30 cellular contexts compared by ENCODE assay signal in genomic region chr10:83302623-83303022, GRCh38.
"Had no signal": no experiment of that assay in that cellular context is flagged by ENCODE, and none has a peak within 500 bp of the region (broad histone marks: within the 10 kb centered on the region; RNA-seq: fewer than 3 reads in every experiment).

No MANE protein-coding gene starts in this region.

- H3K27ac Mint-ChIP-seq: naive thymus-derived CD4-positive, alpha-beta T cell; natural killer cell; nephron; neural progenitor cell; progenitor cell of endocrine pancreas; stimulated activated effector memory CD8-positive, alpha-beta T cell treated with anti-CD3 and anti-CD28 coated beads, Interleukin-12 subunit alpha, Interleukin-12 subunit beta, amount 100 ng/mL, for 72 hours; stimulated activated naive B cell treated with anti-CD40 and anti-IgM and Interleukin-4, amounts not matched to agents 10 μg/mL and 1 μg/mL and 100 μg/mL, for 72 hours; stimulated activated naive CD8-positive, alpha-beta T cell treated with anti-CD3 and anti-CD28 coated beads, Interleukin-15, Interleukin-2, amounts not matched to agents 100 ng/mL and 50 ng/mL, for 24 hours had no signal

- H3K4me2 ChIP-seq: neural progenitor cell, smooth muscle cell had no signal

- H3K36me3 Mint-ChIP-seq: naive thymus-derived CD4-positive, alpha-beta T cell; natural killer cell; neural progenitor cell; stimulated activated effector memory CD8-positive, alpha-beta T cell treated with anti-CD3 and anti-CD28 coated beads, Interleukin-12 subunit alpha, Interleukin-12 subunit beta, amount 100 ng/mL, for 72 hours; stimulated activated naive B cell treated with anti-CD40 and anti-IgM and Interleukin-4, amounts not matched to agents 10 μg/mL and 1 μg/mL and 100 μg/mL, for 72 hours had no signal

- H3K36me3 ChIP-seq: neural progenitor cell, ovary, spleen, stomach, thoracic aorta, thyroid gland, tibial nerve, upper lobe of right lung, uterus had no signal

- H3K27ac ChIP-seq: neural progenitor cell, ovary, parathyroid adenoma, psoas muscle, skin epidermis, spleen, stomach, thoracic aorta, thyroid gland, tibial nerve, upper lobe of right lung, uterus had no signal

- DNase-seq: naive thymus-derived CD4-positive, alpha-beta T cell; natural killer cell; occipital lobe; ovary; posterior cingulate gyrus; psoas muscle; right cardiac atrium; spleen; stimulated activated CD4-positive, alpha-beta T cell treated with anti-CD3 and anti-CD28 coated beads, Interleukin-12 subunit alpha, Interleukin-12 subunit beta, amount 100 ng/mL, for 4 hours; stimulated activated CD4-positive, alpha-beta T cell treated with anti-CD3 and anti-CD28 coated beads, Interleukin-2, amount 100 ng/mL, for 24 hours; stimulated activated CD4-positive, alpha-beta T cell treated with anti-CD3 and anti-CD28 coated beads, Interleukin-2, amount 100 ng/mL, for 48 hours; stimulated activated CD4-positive, alpha-beta T cell treated with anti-CD3 and anti-CD28 coated beads, Interleukin-4, amount 100 ng/mL, for 24 hours; stimulated activated naive B cell treated with anti-CD40 and anti-IgM and Interleukin-4, amounts not matched to agents 10 μg/mL and 1 μg/mL and 100 μg/mL, for 72 hours; stimulated activated naive CD4-positive, alpha-beta T cell treated with Interleukin-2 at 50 U/mL for 16 hours; stomach; thyroid gland; trophoblast cell; upper lobe of right lung; uterus had no signal

- H3K4me1 Mint-ChIP-seq: naive thymus-derived CD4-positive, alpha-beta T cell; natural killer cell; nephron; neural progenitor cell; stimulated activated effector memory CD8-positive, alpha-beta T cell treated with anti-CD3 and anti-CD28 coated beads, Interleukin-12 subunit alpha, Interleukin-12 subunit beta, amount 100 ng/mL, for 72 hours; stimulated activated naive B cell treated with anti-CD40 and anti-IgM and Interleukin-4, amounts not matched to agents 10 μg/mL and 1 μg/mL and 100 μg/mL, for 72 hours had no signal

- H3K4me3 ChIP-seq: neural progenitor cell, ovary, psoas muscle, skin epidermis, smooth muscle cell, spleen, stomach, thoracic aorta, thyroid gland, tibial nerve, upper lobe of right lung, uterus had no signal

- H3K9me3 ChIP-seq: ovary, psoas muscle, stomach, thoracic aorta, thyroid gland, tibial nerve, upper lobe of right lung, uterus had no signal

- ATAC-seq: naive thymus-derived CD4-positive, alpha-beta T cell; natural killer cell; psoas muscle; right cardiac atrium; sciatic nerve; stimulated activated effector memory CD8-positive, alpha-beta T cell treated with anti-CD3 and anti-CD28 coated beads, Interleukin-12 subunit alpha, Interleukin-12 subunit beta, amount 100 ng/mL, for 72 hours; stimulated activated naive B cell treated with anti-CD40 and anti-IgM and Interleukin-4, amounts not matched to agents 10 μg/mL and 1 μg/mL and 100 μg/mL, for 72 hours; upper lobe of right lung had no signal

- H3K27me3 Mint-ChIP-seq: naive thymus-derived CD4-positive, alpha-beta T cell; progenitor cell of endocrine pancreas; stimulated activated naive B cell treated with anti-CD40 and anti-IgM and Interleukin-4, amounts not matched to agents 10 μg/mL and 1 μg/mL and 100 μg/mL, for 72 hours; stimulated activated naive CD8-positive, alpha-beta T cell treated with anti-CD3 and anti-CD28 coated beads, Interleukin-15, Interleukin-2, amounts not matched to agents 100 ng/mL and 50 ng/mL, for 24 hours had no signal

- H3K9me3 Mint-ChIP-seq: neural progenitor cell; stimulated activated naive B cell treated with anti-CD40 and anti-IgM and Interleukin-4, amounts not matched to agents 10 μg/mL and 1 μg/mL and 100 μg/mL, for 72 hours had no signal

- H3K79me2 ChIP-seq: parathyroid adenoma had no signal

- H3K27me3 ChIP-seq: neural progenitor cell, ovary, spleen, stomach, thyroid gland, tibial nerve, upper lobe of right lung had no signal

- H3K4me3 Mint-ChIP-seq: naive thymus-derived CD4-positive, alpha-beta T cell; natural killer cell; nephron; neural progenitor cell; stimulated activated effector memory CD8-positive, alpha-beta T cell treated with anti-CD3 and anti-CD28 coated beads, Interleukin-12 subunit alpha, Interleukin-12 subunit beta, amount 100 ng/mL, for 72 hours; stimulated activated naive B cell treated with anti-CD40 and anti-IgM and Interleukin-4, amounts not matched to agents 10 μg/mL and 1 μg/mL and 100 μg/mL, for 72 hours; stimulated activated naive CD8-positive, alpha-beta T cell treated with anti-CD3 and anti-CD28 coated beads, Interleukin-15, Interleukin-2, amounts not matched to agents 100 ng/mL and 50 ng/mL, for 24 hours had no signal

- H3K4me1 ChIP-seq: neural progenitor cell, parathyroid adenoma, psoas muscle, spleen, stomach, thyroid gland, tibial nerve, upper lobe of right lung, uterus had no signal

- H3K9ac ChIP-seq: neural progenitor cell, parathyroid adenoma had no signal

- H2AFZ ChIP-seq: neural progenitor cell, parathyroid adenoma had no signal
